24 cellular contexts compared by ENCODE assay signal in genomic region chr19:51546107-51546649, GRCh38. TPM values are rescaled to one million over a fixed set of nuclear protein-coding genes. Genes with fewer than 3 reads are reported as not detected.
DNase-seq lines count a peak whose midpoint lies in the region; ATAC-seq lines count a peak whose summit lies in the region.
"Had no signal": no experiment of that assay in that cellular context is flagged by ENCODE, and none has a peak within 500 bp of the region (broad histone marks: within the 10 kb centered on the region; RNA-seq: fewer than 3 reads in every experiment).

No MANE protein-coding gene starts in this region.

- H3K36me3 Mint-ChIP-seq in activated CD4-positive, alpha-beta T cell treated with anti-CD3 and anti-CD28 coated beads, Interleukin-2, amount 10 ng/mL, durations not matched to agents 7 days and 5 days (ENCODE audit: low read depth) = peaks cover 2% of the 10 kb centered on the region
- peaks cover 0 to 15% of the 10 kb centered on the region in 2 donors for H3K36me3 Mint-ChIP-seq in naive B cell
- H3K36me3 Mint-ChIP-seq: T-cell had no signal

- CTCF ChIA-PET in activated CD4-positive, alpha-beta T cell treated with anti-CD3 and anti-CD28 coated beads, Interleukin-2, amount 10 ng/mL, durations not matched to agents 7 days and 5 days (lab: Charles Lee) = interaction anchor here (1.3 kb wide), 1 partner anchor 11 kb away, joined by 3 read pairs; no protein-coding TSS in a partner anchor

- peaks cover 46% of the 10 kb centered on the region for H3K4me1 Mint-ChIP-seq in activated CD4-positive, alpha-beta T cell treated with anti-CD3 and anti-CD28 coated beads, Interleukin-2, amount 10 ng/mL, durations not matched to agents 7 days and 5 days
- peaks cover 75 to 92% (median 83%) of the 10 kb centered on the region in 3 donors for H3K4me1 Mint-ChIP-seq in naive B cell
- H3K4me1 Mint-ChIP-seq: GM23338 had no signal

- peaks cover 9% of the 10 kb centered on the region for H3K27me3 Mint-ChIP-seq in activated CD4-positive, alpha-beta T cell treated with anti-CD3 and anti-CD28 coated beads, Interleukin-2, amount 10 ng/mL, durations not matched to agents 7 days and 5 days
- peaks cover 4 to 14% (median 13%) of the 10 kb centered on the region in 3 donors for H3K27me3 Mint-ChIP-seq in naive B cell

- POLR2A ChIA-PET in activated CD4-positive, alpha-beta T cell treated with anti-CD3 and anti-CD28 coated beads, Interleukin-2, amount 10 ng/mL, durations not matched to agents 7 days and 5 days (lab: Charles Lee) = no interaction called here

- peak overlapping the region; percentile 79 for H3K27ac Mint-ChIP-seq in activated CD4-positive, alpha-beta T cell treated with anti-CD3 and anti-CD28 coated beads, Interleukin-2, amount 10 ng/mL, durations not matched to agents 7 days and 5 days
- peak overlapping the region in 2 of 6 donors; percentile 19 to 43 for H3K27ac Mint-ChIP-seq in naive B cell
- H3K27ac Mint-ChIP-seq: GM23338, T-cell had no signal

- in situ Hi-C loops in KBM-7 (cut with MboI; ENCODE audit: low pct_unique_long_range_greater_than_20kb, low sequenced_read_pairs) = no loop called here

- no peak overlapping the region for H3K4me3 Mint-ChIP-seq in activated CD4-positive, alpha-beta T cell treated with anti-CD3 and anti-CD28 coated beads, Interleukin-2, amount 10 ng/mL, durations not matched to agents 7 days and 5 days
- peak overlapping the region in 7 of 8 donors; percentile 37 to 91 (median 80) for H3K4me3 Mint-ChIP-seq in naive B cell
- H3K4me3 Mint-ChIP-seq: GM23338, T-cell had no signal

- no peaks in the 10 kb centered on the region for H3K9me3 Mint-ChIP-seq in activated CD4-positive, alpha-beta T cell treated with anti-CD3 and anti-CD28 coated beads, Interleukin-2, amount 10 ng/mL, durations not matched to agents 7 days and 5 days
- no peaks in the 10 kb centered on the region for H3K9me3 Mint-ChIP-seq in naive B cell

- ATAC-seq in naive B cell (ENCODE audit: low read depth in 2 of 2) (no peak), GM21360 (IDR thresholded peaks at IDR 0.05; ENCODE audit: unreplicated experiment) (no peak)
- ATAC-seq: GM23338, heart left ventricle, T-cell had no signal

- no peak for DNase-seq in activated CD4-positive, alpha-beta T cell treated with anti-CD3 and anti-CD28 coated beads, Interleukin-2, amount 10 ng/mL, durations not matched to agents 7 days and 5 days
- DNase-seq in activated CD4-positive, alpha-beta T cell treated with anti-CD3 and anti-CD28 coated beads for 1 hour = no peak
- DNase-seq in KBM-7 (peak; percentile 40), SW480 (ENCODE audit: low spot score) (peak; percentile 52), naive B cell (no peak), NCI-H774 (lab: John Stamatoyannopoulos, UW) (no peak), RKO (ENCODE audit: low spot score) (no peak)
- DNase-seq: activated CD4-positive, alpha-beta T cell treated with anti-CD3 and anti-CD28 coated beads for 4 hours; activated CD8-positive, alpha-beta memory T cell treated with anti-CD3 and anti-CD28 coated beads, Interleukin-2, amount 50 U/mL, for 48 hours; activated effector memory CD4-positive, alpha-beta T cell treated with Interleukin-2 at 50 U/mL for 16 hours; cerebellar nuclear complex; DMS53; heart left ventricle; NCI-H1436; NCI-H446 treated with DMSO at 0.1 percent for 48 hours; occipital lobe; Peyer's patch; substantia nigra had no signal

RNA-seq across cellular contexts. Expression of gene SIGLEC6, which starts 14.7 kb away (rescaled TPM):
- total RNA-seq in activated CD4-positive, alpha-beta T cell treated with anti-CD3 and anti-CD28 coated beads, Interleukin-2, amount 10 ng/mL, durations not matched to agents 7 days and 5 days = under 1 TPM; 0.29 to 0.69 TPM
- 1 to 10 TPM in 3 of 6 donors, under 1 TPM in 2, not detected in 1; 0.72 to 1.9 (median 1.2) TPM for polyA plus RNA-seq in naive B cell (ENCODE audit: low read depth in 6 of 6)
- total RNA-seq: lung microvascular endothelial cell, myocyte, occipital lobe, renal cortical epithelial cell had no signal
- polyA plus RNA-seq: GM23338 had no signal

RNA-seq across cellular contexts. Expression of gene ZNF175, which starts 24.9 kb away (rescaled TPM):
- 1 to 10 TPM; 7.3 to 7.4 TPM for total RNA-seq in activated CD4-positive, alpha-beta T cell treated with anti-CD3 and anti-CD28 coated beads, Interleukin-2, amount 10 ng/mL, durations not matched to agents 7 days and 5 days
- polyA plus RNA-seq in naive B cell (ENCODE audit: low read depth in 6 of 6) = 1 to 10 TPM in 5 of 6 donors, under 1 TPM in 1; 0.94 to 5.1 (median 3.1) TPM

RNA-seq across cellular contexts. Expression of gene SIGLEC12, which starts 44.6 kb away (rescaled TPM):
- 1 to 10 TPM; 1.0 to 1.1 TPM for total RNA-seq in activated CD4-positive, alpha-beta T cell treated with anti-CD3 and anti-CD28 coated beads, Interleukin-2, amount 10 ng/mL, durations not matched to agents 7 days and 5 days
- polyA plus RNA-seq in naive B cell (ENCODE audit: low read depth in 6 of 6) = under 1 TPM in 1 of 6 donors, not detected in 5; 0.28 TPM
- total RNA-seq: GM23338, lung microvascular endothelial cell, myocyte, occipital lobe, renal cortical epithelial cell, T-cell had no signal
- polyA plus RNA-seq: GM23338 had no signal

Comparison
In these comparisons a context has a peak if more than half of its experiments do, and no peak if none do; other contexts are left out.
1. DNase-seq: peak in KBM-7 (single experiment) and SW480 (single experiment); none in activated CD4-positive, alpha-beta T cell treated with anti-CD3 and anti-CD28 coated beads, Interleukin-2, amount 10 ng/mL, durations not matched to agents 7 days and 5 days (single experiment), activated CD4-positive, alpha-beta T cell treated with anti-CD3 and anti-CD28 coated beads for 1 hour (single experiment), naive B cell (single experiment), NCI-H774 (single experiment) and RKO (single experiment).